Comparison of ENCODE assay signal across 8 cellular contexts in the genomic region with DNA sequence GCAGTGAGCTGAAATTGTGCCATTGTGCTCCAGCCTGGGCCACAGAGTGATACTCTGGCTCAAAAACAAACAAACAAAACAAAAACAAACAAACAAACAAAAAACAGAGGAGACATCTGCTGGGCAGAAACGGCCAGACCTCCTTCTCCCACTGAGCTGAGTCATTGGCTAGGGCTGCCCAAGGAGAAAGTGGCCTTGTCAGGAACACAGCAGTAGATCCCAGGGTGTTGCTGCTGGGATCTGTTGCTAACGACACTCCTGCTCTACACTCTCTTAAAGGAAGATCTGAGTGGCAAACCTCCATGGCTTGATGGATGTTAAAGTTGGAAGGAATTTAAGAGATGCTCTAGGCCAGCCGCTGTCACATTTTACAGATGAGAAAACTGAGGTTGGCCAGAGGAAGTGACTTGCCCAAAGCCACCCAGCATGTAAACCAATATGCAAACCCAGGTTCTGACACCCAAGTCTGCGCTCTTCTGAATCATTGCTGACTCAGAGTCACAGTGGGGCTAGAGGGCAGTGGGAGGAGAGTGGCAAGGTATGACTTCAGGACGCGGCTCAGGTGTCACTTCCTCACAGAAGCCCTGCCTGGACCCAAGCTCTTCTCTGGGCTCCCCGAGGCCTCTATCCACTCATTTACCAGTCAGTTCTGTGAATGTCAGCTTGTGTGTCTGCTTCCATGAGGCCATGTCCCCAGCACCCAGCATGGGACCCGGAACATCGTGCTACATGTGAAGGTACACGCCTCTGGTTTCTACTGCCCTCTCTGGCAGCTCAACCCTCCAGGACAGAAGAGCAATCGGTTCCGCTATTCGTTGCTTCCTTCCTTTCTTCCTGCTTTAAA. TPM values are rescaled to one million over a fixed set of nuclear protein-coding genes. Genes with fewer than 3 reads are reported as not detected.
DNase-seq lines count a peak whose midpoint lies in the region; ATAC-seq and TF ChIP-seq lines count a peak whose summit lies in the region.

No MANE protein-coding gene starts in this region.

- H3K27ac ChIP-seq in CD4-positive, alpha-beta memory T cell (ENCODE audit: low read depth, low read length) = no peak overlapping the region
- H3K27ac ChIP-seq in osteoblast (ENCODE audit: low read depth, low read length) (no peak overlapping the region), aorta (ENCODE audit: low read depth in 1 of 2, low read length in 2 of 2) (no peak overlapping the region)

- no peak overlapping the region for H2AFZ ChIP-seq in osteoblast (ENCODE audit: low read length)

- peak in 1 of 5 donors; percentile 20 for DNase-seq in CD4-positive, alpha-beta memory T cell
- DNase-seq in activated CD4-positive, CD25-positive, alpha-beta regulatory T cell treated with anti-CD3 and anti-CD28 coated beads, Interleukin-2, amount 50 U/mL, for 72 hours = peak; percentile 58
- DNase-seq in osteoblast (ENCODE audit: insufficient read length, low spot score, missing footprints) (peak; percentile 69), foreskin fibroblast (no peak), aorta (no peak), NCI-H2196 treated with DMSO at 0.1 percent for 48 hours (lab: John Stamatoyannopoulos, UW; ENCODE audit: unreplicated experiment) (no peak)

- ATAC-seq in GM19328 (IDR thresholded peaks at IDR 0.05; ENCODE audit: unreplicated experiment) (peak; percentile 79), HG03439 (IDR thresholded peaks at IDR 0.05; ENCODE audit: unreplicated experiment) (peak; percentile 91), aorta (ENCODE audit: low FRiP score) (no peak)

- POLR2A ChIA-PET in CD4-positive, alpha-beta memory T cell (lab: Charles Lee; ENCODE audit: partially characterized antibody) = interaction anchor here (0.8 kb wide), 1 partner anchor 92 kb away, joined by 4 read pairs; no protein-coding TSS in a partner anchor

- H3K27me3 Mint-ChIP-seq in CD4-positive, alpha-beta memory T cell = peaks cover 0 to 3% of the 10 kb centered on the region in 2 donors

- H3K27me3 ChIP-seq in CD4-positive, alpha-beta memory T cell (ENCODE audit: insufficient read depth, low read length) = no peaks in the 10 kb centered on the region
- H3K27me3 ChIP-seq in osteoblast (ENCODE audit: insufficient read depth, low read length) (peaks cover 3% of the 10 kb centered on the region), aorta (ENCODE audit: control insufficient read depth in 1 of 2, insufficient read depth in 2 of 2, low read length in 1 of 2) (no peaks in the 10 kb centered on the region)

- no peak overlapping the region for H3K4me2 ChIP-seq in osteoblast (ENCODE audit: insufficient read depth, low read length)

- no peaks in the 10 kb centered on the region for H3K79me2 ChIP-seq in osteoblast (ENCODE audit: insufficient read depth, low read length)

- H3K4me3 Mint-ChIP-seq in CD4-positive, alpha-beta memory T cell = peak overlapping the region in 5 of 8 donors; percentile 1 to 56 (median 15)

- no peaks in the 10 kb centered on the region for H4K20me1 ChIP-seq in osteoblast (ENCODE audit: insufficient read depth, low read length)

- H3K36me3 ChIP-seq in CD4-positive, alpha-beta memory T cell (ENCODE audit: insufficient read depth, low read length) = no peaks in the 10 kb centered on the region
- no peaks in the 10 kb centered on the region for H3K36me3 ChIP-seq in osteoblast (ENCODE audit: insufficient read depth, low read length)
- H3K36me3 ChIP-seq in aorta (ENCODE audit: control insufficient read depth in 1 of 2, insufficient read depth in 2 of 2, low read length in 1 of 2) = no peaks in the 10 kb centered on the region

- peak overlapping the region in 6 of 7 donors; percentile 0 to 61 (median 18) for H3K27ac Mint-ChIP-seq in CD4-positive, alpha-beta memory T cell

- CTCF ChIA-PET in CD4-positive, alpha-beta memory T cell (lab: Charles Lee; ENCODE audit: partially characterized antibody) = interaction anchor here (1.4 to 10.1 kb wide), 4 partner anchors 9 to 150 kb away, joined by 3 to 301 read pairs (median 94); no protein-coding TSS in a partner anchor

- no peaks in the 10 kb centered on the region for H3K9me3 ChIP-seq in CD4-positive, alpha-beta memory T cell (ENCODE audit: control insufficient read depth in 1 of 2, low read length in 2 of 2)
- H3K9me3 ChIP-seq in osteoblast (ENCODE audit: low read depth, low read length) = no peaks in the 10 kb centered on the region
- H3K9me3 ChIP-seq in aorta (ENCODE audit: control insufficient read depth, low read length) = no peaks in the 10 kb centered on the region

- intact Hi-C loops in CD4-positive, alpha-beta memory T cell (cut with micrococcal nuclease) = no loop called here
- intact Hi-C loops in aorta (cut with DNase I) = loop anchor here (10.0 kb wide), 2 partner anchors 252 to 262 kb away; no protein-coding TSS in a partner anchor

- no peaks in the 10 kb centered on the region for H3K9me3 Mint-ChIP-seq in CD4-positive, alpha-beta memory T cell

- H3K36me3 Mint-ChIP-seq in CD4-positive, alpha-beta memory T cell = no peaks in the 10 kb centered on the region

- TF ChIP-seq CTCF in osteoblast (IDR thresholded peaks at IDR 0.05; ENCODE audit: extremely low read depth, low read depth, low read length) = no peak
- TF ChIP-seq CTCF in foreskin fibroblast (IDR thresholded peaks at IDR 0.05; ENCODE audit: low read depth, low read length) = no peak

- WGBS in aorta, 2 donors = 79 to 82% methylated on average over 13 of the region's 13 CpGs

- no peak overlapping the region for H3K4me3 ChIP-seq in CD4-positive, alpha-beta memory T cell (ENCODE audit: low read length in 2 of 2)
- H3K4me3 ChIP-seq in osteoblast (ENCODE audit: insufficient read depth, low read length) (no peak overlapping the region), foreskin fibroblast (ENCODE audit: low read depth in 1 of 2, low read length in 2 of 2) (no peak overlapping the region), aorta (ENCODE audit: low read length in 2 of 2) (no peak overlapping the region)

- H3K4me1 ChIP-seq in CD4-positive, alpha-beta memory T cell (ENCODE audit: insufficient read depth, low read length) = peaks cover 28% of the 10 kb centered on the region
- H3K4me1 ChIP-seq in osteoblast (ENCODE audit: insufficient read depth, low read length) (peaks cover 6% of the 10 kb centered on the region), aorta (ENCODE audit: control insufficient read depth in 1 of 2, insufficient read depth in 2 of 2, low read length in 2 of 2) (no peaks in the 10 kb centered on the region)

- peaks cover 25 to 31% (median 28%) of the 10 kb centered on the region in 4 donors for H3K4me1 Mint-ChIP-seq in CD4-positive, alpha-beta memory T cell

RNA-seq across cellular contexts. Expression of a gene that starts 11.3 kb away (rescaled TPM):
- 100 to 1,000 TPM; 141 to 160 TPM for total RNA-seq in CD4-positive, alpha-beta memory T cell
- polyA plus RNA-seq in CD4-positive, alpha-beta memory T cell = 10 to 100 TPM; 11.0 to 30.0 TPM
- total RNA-seq in osteoblast (13.4 and 14.1 TPM in 2 replicates), aorta (10 to 100 TPM; 29.4 to 53.0 TPM)
- polyA plus RNA-seq in aorta = 10 to 100 TPM in 1 of 2 donors, 1 to 10 TPM in 1; 3.5 to 38.9 TPM

RNA-seq across cellular contexts. Expression of a gene that starts 25.0 kb away (rescaled TPM):
- 10 to 100 TPM; 15.6 to 16.2 TPM for total RNA-seq in CD4-positive, alpha-beta memory T cell
- 1 to 10 TPM; 1.1 to 7.1 TPM for polyA plus RNA-seq in CD4-positive, alpha-beta memory T cell
- total RNA-seq in osteoblast (1,145 and 1,318 TPM in 2 replicates), aorta (100 to 1,000 TPM; 206 to 256 TPM)
- 100 to 1,000 TPM in 1 of 2 donors, 10 to 100 TPM in 1; 59.4 to 112 TPM for polyA plus RNA-seq in aorta

Comparison
In these comparisons a context has a peak if more than half of its experiments do, and no peak if none do; other contexts are left out.
1. DNase-seq: peak in activated CD4-positive, CD25-positive, alpha-beta regulatory T cell treated with anti-CD3 and anti-CD28 coated beads, Interleukin-2, amount 50 U/mL, for 72 hours (single experiment) and osteoblast (single experiment); none in foreskin fibroblast (0 of 2), aorta (0 of 2) and NCI-H2196 treated with DMSO at 0.1 percent for 48 hours (single experiment).
2. RNA of a gene that starts 25.0 kb away (total RNA-seq): 1,145 to 1,318 TPM in osteoblast and 206 to 256 TPM in aorta; 15.6 to 16.2 TPM in CD4-positive, alpha-beta memory T cell; every median in the first group is over 10 times any median in the second.